ENCODE assay signal across 1 cellular context in the genomic region with DNA sequence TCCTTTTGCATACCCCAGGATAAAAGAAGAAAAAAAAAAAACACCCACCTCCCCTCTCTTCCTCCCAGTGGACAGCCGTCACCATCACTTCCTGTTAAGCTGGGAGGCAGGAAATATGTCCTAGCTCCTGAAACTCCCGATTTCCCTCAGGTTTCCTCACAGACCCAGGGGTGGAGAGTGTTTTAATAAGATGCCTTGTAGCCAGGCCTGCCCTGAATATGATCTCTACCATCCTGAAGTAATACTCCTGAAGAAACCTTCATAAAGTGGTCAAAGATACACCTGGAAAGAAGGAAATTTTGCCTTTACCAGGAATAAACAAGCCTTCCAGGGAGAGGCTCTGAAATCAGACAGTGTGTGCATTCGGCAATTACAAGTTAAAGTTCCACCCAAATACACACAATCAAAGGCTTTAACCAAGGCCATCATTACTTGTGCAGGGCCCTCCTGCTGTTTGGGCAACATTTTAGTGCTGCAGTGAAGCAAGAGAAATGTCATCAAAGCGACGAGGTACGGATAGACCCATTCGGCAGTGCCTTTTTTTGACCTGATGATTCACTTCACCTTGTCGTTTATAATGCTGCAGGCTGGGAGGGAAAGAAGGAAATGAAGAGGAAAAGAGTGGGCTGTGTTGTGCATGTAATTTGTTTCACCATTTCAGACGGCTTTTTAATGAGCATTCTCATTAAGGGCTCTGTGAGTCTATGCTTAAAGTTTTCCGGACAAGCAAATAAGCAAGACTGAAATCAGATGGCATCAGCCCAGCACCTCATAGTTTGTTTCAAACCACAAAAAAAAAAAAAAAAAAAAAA.
TF ChIP-seq lines count a peak whose summit lies in the region.

No MANE protein-coding gene starts in this region.

TF ChIP-seq in HepG2, 621 proteins besides CTCF, POLR2A, EP300 and RAD21 (continued from another document and continues in another):
- TF ChIP-seq ADNP (CRISPR knock-in tag; IDR thresholded peaks at IDR 0.05) (no peak), ZFX (CRISPR knock-in tag; IDR thresholded peaks at IDR 0.05; ENCODE audit: low read depth) (peak; percentile 58; the same call in 1 of the 2 replicates), SIN3A (IDR thresholded peaks at IDR 0.05; ENCODE audit: borderline replicate concordance, low read depth, low read length) (no peak), MAZ (IDR thresholded peaks at IDR 0.05; ENCODE audit: borderline replicate concordance, low read depth, low read length) (no peak), MAZ (CRISPR knock-in tag; IDR thresholded peaks at IDR 0.05; ENCODE audit: low read depth) (no peak), NFE2L1 (CRISPR knock-in tag; IDR thresholded peaks at IDR 0.05; ENCODE audit: borderline replicate concordance) (no peak), TRIM24 (CRISPR knock-in tag; IDR thresholded peaks at IDR 0.05) (no peak), ETV6 (CRISPR knock-in tag; conservative IDR thresholded peaks at IDR 0.05) (no peak), ZNF282 (IDR thresholded peaks at IDR 0.05; ENCODE audit: partially characterized antibody) (no peak), CENPX (CRISPR knock-in tag; IDR thresholded peaks at IDR 0.05) (no peak), KDM6A (CRISPR knock-in tag; IDR thresholded peaks at IDR 0.05; ENCODE audit: low read depth) (peak; percentile 88), MTA1 (CRISPR knock-in tag; IDR thresholded peaks at IDR 0.05; ENCODE audit: borderline replicate concordance) (no peak), IKZF4 (CRISPR knock-in tag; IDR thresholded peaks at IDR 0.05; ENCODE audit: borderline replicate concordance, low read depth, not compliant biosample characterization) (no peak), YY1 (IDR thresholded peaks at IDR 0.05; ENCODE audit: insufficient read depth, insufficient replicate concordance, low read depth, low read length) (no peak), TARDBP (CRISPR knock-in tag; IDR thresholded peaks at IDR 0.05) (peak; percentile 79; the same call in 1 of the 2 replicates), NFRKB (IDR thresholded peaks at IDR 0.05) (no peak), SRF (IDR thresholded peaks at IDR 0.05; ENCODE audit: low read depth, low read length) (no peak), FOXJ3 (CRISPR knock-in tag; IDR thresholded peaks at IDR 0.05; ENCODE audit: borderline replicate concordance) (peak; percentile 80; the same call in 1 of the 2 replicates), ZNF24 (IDR thresholded peaks at IDR 0.05) (no peak), ASH2L (IDR thresholded peaks at IDR 0.05; ENCODE audit: insufficient read length, low read depth, low read length) (peak; percentile 84), HNRNPH1 (optimal IDR thresholded peaks at IDR 0.05; ENCODE audit: low read depth, low read length) (no peak), HOXA9 (CRISPR knock-in tag; IDR thresholded peaks at IDR 0.05; ENCODE audit: borderline replicate concordance) (no peak), ZNF614 (CRISPR knock-in tag; IDR thresholded peaks at IDR 0.05; ENCODE audit: borderline replicate concordance) (peak; percentile 64; the same call in 1 of the 2 replicates), TP53 (CRISPR knock-in tag; conservative IDR thresholded peaks at IDR 0.05) (no peak), SPEN (CRISPR knock-in tag; IDR thresholded peaks at IDR 0.05; ENCODE audit: low read depth) (no peak), JUNB (CRISPR knock-in tag; IDR thresholded peaks at IDR 0.05; ENCODE audit: borderline replicate concordance) (no peak), ZZZ3 (CRISPR knock-in tag; IDR thresholded peaks at IDR 0.05; ENCODE audit: borderline replicate concordance) (no peak), ZNF572 (CRISPR knock-in tag; IDR thresholded peaks at IDR 0.05) (no peak), TMF1 (CRISPR knock-in tag; IDR thresholded peaks at IDR 0.05; ENCODE audit: low read depth) (no peak), ZNF790 (CRISPR knock-in tag; IDR thresholded peaks at IDR 0.05; ENCODE audit: borderline replicate concordance) (no peak), ONECUT2 (CRISPR knock-in tag; IDR thresholded peaks at IDR 0.05) (no peak), FOXC1 (CRISPR knock-in tag; IDR thresholded peaks at IDR 0.05; ENCODE audit: borderline replicate concordance) (no peak), SETDB1 (CRISPR knock-in tag; IDR thresholded peaks at IDR 0.05; ENCODE audit: borderline replicate concordance) (no peak), RCOR2 (CRISPR knock-in tag; IDR thresholded peaks at IDR 0.05) (0 out of 2 replicates have a peak, but pooled peaks have one; percentile 36), ELF3 (CRISPR knock-in tag; IDR thresholded peaks at IDR 0.05) (peak; percentile 68; the same call in 1 of the 2 replicates)
- TF ChIP-seq, protein P1, sequence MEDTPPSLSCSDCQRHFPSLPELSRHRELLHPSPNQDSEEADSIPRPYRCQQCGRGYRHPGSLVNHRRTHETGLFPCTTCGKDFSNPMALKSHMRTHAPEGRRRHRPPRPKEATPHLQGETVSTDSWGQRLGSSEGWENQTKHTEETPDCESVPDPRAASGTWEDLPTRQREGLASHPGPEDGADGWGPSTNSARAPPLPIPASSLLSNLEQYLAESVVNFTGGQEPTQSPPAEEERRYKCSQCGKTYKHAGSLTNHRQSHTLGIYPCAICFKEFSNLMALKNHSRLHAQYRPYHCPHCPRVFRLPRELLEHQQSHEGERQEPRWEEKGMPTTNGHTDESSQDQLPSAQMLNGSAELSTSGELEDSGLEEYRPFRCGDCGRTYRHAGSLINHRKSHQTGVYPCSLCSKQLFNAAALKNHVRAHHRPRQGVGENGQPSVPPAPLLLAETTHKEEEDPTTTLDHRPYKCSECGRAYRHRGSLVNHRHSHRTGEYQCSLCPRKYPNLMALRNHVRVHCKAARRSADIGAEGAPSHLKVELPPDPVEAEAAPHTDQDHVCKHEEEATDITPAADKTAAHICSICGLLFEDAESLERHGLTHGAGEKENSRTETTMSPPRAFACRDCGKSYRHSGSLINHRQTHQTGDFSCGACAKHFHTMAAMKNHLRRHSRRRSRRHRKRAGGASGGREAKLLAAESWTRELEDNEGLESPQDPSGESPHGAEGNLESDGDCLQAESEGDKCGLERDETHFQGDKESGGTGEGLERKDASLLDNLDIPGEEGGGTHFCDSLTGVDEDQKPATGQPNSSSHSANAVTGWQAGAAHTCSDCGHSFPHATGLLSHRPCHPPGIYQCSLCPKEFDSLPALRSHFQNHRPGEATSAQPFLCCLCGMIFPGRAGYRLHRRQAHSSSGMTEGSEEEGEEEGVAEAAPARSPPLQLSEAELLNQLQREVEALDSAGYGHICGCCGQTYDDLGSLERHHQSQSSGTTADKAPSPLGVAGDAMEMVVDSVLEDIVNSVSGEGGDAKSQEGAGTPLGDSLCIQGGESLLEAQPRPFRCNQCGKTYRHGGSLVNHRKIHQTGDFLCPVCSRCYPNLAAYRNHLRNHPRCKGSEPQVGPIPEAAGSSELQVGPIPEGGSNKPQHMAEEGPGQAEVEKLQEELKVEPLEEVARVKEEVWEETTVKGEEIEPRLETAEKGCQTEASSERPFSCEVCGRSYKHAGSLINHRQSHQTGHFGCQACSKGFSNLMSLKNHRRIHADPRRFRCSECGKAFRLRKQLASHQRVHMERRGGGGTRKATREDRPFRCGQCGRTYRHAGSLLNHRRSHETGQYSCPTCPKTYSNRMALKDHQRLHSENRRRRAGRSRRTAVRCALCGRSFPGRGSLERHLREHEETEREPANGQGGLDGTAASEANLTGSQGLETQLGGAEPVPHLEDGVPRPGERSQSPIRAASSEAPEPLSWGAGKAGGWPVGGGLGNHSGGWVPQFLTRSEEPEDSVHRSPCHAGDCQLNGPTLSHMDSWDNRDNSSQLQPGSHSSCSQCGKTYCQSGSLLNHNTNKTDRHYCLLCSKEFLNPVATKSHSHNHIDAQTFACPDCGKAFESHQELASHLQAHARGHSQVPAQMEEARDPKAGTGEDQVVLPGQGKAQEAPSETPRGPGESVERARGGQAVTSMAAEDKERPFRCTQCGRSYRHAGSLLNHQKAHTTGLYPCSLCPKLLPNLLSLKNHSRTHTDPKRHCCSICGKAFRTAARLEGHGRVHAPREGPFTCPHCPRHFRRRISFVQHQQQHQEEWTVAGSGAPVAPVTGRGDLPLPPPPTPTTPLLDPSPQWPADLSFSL (CRISPR knock-in tag; IDR thresholded peaks at IDR 0.05) = peak; percentile 82; the same call in 1 of the 2 replicates
- TF ChIP-seq, protein P2, sequence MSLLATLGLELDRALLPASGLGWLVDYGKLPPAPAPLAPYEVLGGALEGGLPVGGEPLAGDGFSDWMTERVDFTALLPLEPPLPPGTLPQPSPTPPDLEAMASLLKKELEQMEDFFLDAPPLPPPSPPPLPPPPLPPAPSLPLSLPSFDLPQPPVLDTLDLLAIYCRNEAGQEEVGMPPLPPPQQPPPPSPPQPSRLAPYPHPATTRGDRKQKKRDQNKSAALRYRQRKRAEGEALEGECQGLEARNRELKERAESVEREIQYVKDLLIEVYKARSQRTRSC (CRISPR knock-in tag; IDR thresholded peaks at IDR 0.05; ENCODE audit: low read depth) = no peak
- TF ChIP-seq, protein P3, sequence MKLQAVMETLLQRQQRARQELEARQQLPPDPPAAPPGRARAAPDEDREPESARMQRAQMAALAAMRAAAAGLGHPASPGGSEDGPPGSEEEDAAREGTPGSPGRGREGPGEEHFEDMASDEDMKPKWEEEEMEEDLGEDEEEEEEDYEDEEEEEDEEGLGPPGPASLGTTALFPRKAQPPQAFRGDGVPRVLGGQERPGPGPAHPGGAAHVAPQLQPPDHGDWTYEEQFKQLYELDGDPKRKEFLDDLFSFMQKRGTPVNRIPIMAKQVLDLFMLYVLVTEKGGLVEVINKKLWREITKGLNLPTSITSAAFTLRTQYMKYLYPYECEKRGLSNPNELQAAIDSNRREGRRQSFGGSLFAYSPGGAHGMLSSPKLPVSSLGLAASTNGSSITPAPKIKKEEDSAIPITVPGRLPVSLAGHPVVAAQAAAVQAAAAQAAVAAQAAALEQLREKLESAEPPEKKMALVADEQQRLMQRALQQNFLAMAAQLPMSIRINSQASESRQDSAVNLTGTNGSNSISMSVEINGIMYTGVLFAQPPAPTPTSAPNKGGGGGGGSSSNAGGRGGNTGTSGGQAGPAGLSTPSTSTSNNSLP (IDR thresholded peaks at IDR 0.05; ENCODE audit: low read depth, low read length) = peak; percentile 73
- TF ChIP-seq, protein P4, sequence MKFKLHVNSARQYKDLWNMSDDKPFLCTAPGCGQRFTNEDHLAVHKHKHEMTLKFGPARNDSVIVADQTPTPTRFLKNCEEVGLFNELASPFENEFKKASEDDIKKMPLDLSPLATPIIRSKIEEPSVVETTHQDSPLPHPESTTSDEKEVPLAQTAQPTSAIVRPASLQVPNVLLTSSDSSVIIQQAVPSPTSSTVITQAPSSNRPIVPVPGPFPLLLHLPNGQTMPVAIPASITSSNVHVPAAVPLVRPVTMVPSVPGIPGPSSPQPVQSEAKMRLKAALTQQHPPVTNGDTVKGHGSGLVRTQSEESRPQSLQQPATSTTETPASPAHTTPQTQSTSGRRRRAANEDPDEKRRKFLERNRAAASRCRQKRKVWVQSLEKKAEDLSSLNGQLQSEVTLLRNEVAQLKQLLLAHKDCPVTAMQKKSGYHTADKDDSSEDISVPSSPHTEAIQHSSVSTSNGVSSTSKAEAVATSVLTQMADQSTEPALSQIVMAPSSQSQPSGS (CRISPR knock-in tag; IDR thresholded peaks at IDR 0.05) = peak; percentile 45; the same call in 1 of the 2 replicates
- TF ChIP-seq, protein P5, sequence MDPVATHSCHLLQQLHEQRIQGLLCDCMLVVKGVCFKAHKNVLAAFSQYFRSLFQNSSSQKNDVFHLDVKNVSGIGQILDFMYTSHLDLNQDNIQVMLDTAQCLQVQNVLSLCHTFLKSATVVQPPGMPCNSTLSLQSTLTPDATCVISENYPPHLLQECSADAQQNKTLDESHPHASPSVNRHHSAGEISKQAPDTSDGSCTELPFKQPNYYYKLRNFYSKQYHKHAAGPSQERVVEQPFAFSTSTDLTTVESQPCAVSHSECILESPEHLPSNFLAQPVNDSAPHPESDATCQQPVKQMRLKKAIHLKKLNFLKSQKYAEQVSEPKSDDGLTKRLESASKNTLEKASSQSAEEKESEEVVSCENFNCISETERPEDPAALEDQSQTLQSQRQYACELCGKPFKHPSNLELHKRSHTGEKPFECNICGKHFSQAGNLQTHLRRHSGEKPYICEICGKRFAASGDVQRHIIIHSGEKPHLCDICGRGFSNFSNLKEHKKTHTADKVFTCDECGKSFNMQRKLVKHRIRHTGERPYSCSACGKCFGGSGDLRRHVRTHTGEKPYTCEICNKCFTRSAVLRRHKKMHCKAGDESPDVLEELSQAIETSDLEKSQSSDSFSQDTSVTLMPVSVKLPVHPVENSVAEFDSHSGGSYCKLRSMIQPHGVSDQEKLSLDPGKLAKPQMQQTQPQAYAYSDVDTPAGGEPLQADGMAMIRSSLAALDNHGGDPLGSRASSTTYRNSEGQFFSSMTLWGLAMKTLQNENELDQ (CRISPR knock-in tag; IDR thresholded peaks at IDR 0.05; ENCODE audit: borderline replicate concordance) = no peak
- TF ChIP-seq, protein P6, sequence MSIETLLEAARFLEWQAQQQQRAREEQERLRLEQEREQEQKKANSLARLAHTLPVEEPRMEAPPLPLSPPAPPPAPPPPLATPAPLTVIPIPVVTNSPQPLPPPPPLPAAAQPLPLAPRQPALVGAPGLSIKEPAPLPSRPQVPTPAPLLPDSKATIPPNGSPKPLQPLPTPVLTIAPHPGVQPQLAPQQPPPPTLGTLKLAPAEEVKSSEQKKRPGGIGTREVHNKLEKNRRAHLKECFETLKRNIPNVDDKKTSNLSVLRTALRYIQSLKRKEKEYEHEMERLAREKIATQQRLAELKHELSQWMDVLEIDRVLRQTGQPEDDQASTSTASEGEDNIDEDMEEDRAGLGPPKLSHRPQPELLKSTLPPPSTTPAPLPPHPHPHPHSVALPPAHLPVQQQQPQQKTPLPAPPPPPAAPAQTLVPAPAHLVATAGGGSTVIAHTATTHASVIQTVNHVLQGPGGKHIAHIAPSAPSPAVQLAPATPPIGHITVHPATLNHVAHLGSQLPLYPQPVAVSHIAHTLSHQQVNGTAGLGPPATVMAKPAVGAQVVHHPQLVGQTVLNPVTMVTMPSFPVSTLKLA (IDR thresholded peaks at IDR 0.05) = no peak
- TF ChIP-seq, protein P7, sequence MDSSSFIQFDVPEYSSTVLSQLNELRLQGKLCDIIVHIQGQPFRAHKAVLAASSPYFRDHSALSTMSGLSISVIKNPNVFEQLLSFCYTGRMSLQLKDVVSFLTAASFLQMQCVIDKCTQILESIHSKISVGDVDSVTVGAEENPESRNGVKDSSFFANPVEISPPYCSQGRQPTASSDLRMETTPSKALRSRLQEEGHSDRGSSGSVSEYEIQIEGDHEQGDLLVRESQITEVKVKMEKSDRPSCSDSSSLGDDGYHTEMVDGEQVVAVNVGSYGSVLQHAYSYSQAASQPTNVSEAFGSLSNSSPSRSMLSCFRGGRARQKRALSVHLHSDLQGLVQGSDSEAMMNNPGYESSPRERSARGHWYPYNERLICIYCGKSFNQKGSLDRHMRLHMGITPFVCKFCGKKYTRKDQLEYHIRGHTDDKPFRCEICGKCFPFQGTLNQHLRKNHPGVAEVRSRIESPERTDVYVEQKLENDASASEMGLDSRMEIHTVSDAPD (CRISPR knock-in tag; IDR thresholded peaks at IDR 0.05) = no peak
- TF ChIP-seq, protein P8, sequence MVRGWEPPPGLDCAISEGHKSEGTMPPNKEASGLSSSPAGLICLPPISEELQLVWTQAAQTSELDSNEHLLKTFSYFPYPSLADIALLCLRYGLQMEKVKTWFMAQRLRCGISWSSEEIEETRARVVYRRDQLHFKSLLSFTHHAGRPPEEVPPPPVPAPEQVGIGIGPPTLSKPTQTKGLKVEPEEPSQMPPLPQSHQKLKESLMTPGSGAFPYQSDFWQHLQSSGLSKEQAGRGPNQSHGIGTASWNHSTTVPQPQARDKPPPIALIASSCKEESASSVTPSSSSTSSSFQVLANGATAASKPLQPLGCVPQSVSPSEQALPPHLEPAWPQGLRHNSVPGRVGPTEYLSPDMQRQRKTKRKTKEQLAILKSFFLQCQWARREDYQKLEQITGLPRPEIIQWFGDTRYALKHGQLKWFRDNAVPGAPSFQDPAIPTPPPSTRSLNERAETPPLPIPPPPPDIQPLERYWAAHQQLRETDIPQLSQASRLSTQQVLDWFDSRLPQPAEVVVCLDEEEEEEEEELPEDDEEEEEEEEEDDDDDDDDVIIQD (CRISPR knock-in tag; IDR thresholded peaks at IDR 0.05; ENCODE audit: low read depth) = 0 out of 2 replicates have a peak, but pooled peaks have one; percentile 26
